In genomic region chr1:11056504-11056903, GRCh38 we compare ENCODE assay signal across 22 cellular contexts. TPM values are rescaled to one million over a fixed set of nuclear protein-coding genes. Genes with fewer than 3 reads are reported as not detected.
DNase-seq lines count a peak whose midpoint lies in the region; ATAC-seq and TF ChIP-seq lines count a peak whose summit lies in the region.
"Had no signal": no experiment of that assay in that cellular context is flagged by ENCODE, and none has a peak within 500 bp of the region (broad histone marks: within the 10 kb centered on the region; RNA-seq: fewer than 3 reads in every experiment).

No MANE protein-coding gene starts in this region.

- peaks cover 12% of the 10 kb centered on the region for H3K4me1 ChIP-seq in osteoblast (ENCODE audit: insufficient read depth, low read length)

- peaks cover 22% of the 10 kb centered on the region for H3K79me2 ChIP-seq in osteoblast (ENCODE audit: insufficient read depth, low read length)

- no peaks in the 10 kb centered on the region for H3K27me3 ChIP-seq in osteoblast (ENCODE audit: insufficient read depth, low read length)
- H3K27me3 ChIP-seq: BLaER1 had no signal

- H3K4me2 ChIP-seq in osteoblast (ENCODE audit: insufficient read depth, low read length): no peak overlapping the region
- H3K4me2 ChIP-seq: BLaER1 had no signal

- DNase-seq in activated T-cell treated with anti-CD3 and anti-CD28 coated beads, Interleukin-2, amount 50 U/mL, for 24 hours: no peak
- no peak for DNase-seq in activated T-cell treated with anti-CD3 and anti-CD28 coated beads, Interleukin-2, amount 50 U/mL, for 4 hours
- DNase-seq in iPS-NIHi7 (ENCODE audit: extremely low spot score) (peak; percentile 3), osteoblast (ENCODE audit: insufficient read length, low spot score, missing footprints) (peak; percentile 52), T-helper 17 cell (no peak), SHP77 treated with DMSO at 0.1 percent for 48 hours (lab: John Stamatoyannopoulos, UW) (no peak)
- DNase-seq: 8988T, DMS153, DMS79, GDM1, GOT3, H7, HFFc6 had no signal

- ATAC-seq in activated T-cell treated with anti-CD3 and anti-CD28 coated beads, Interleukin-2, amount 50 U/mL, for 4 hours: no peak
- no peak for ATAC-seq in T-helper 17 cell
- no peak for ATAC-seq in GM21786 (IDR thresholded peaks at IDR 0.05; ENCODE audit: unreplicated experiment)
- ATAC-seq: HCT116 had no signal

- no peaks in the 10 kb centered on the region for H3K9me3 ChIP-seq in osteoblast (ENCODE audit: low read depth, low read length)
- H3K9me3 ChIP-seq in T-helper 17 cell (ENCODE audit: control insufficient read depth, low read length, poor library complexity, severe bottlenecking): no peaks in the 10 kb centered on the region
- H3K9me3 ChIP-seq: BLaER1 had no signal

- no peak overlapping the region for H3K4me3 ChIP-seq in osteoblast (ENCODE audit: insufficient read depth, low read length)
- H3K4me3 ChIP-seq: BLaER1 had no signal

- H3K36me3 Mint-ChIP-seq in activated T-cell treated with anti-CD3 and anti-CD28 coated beads, Interleukin-2, amount 50 U/mL, for 24 hours (ENCODE audit: low read depth): peaks cover 73% of the 10 kb centered on the region
- H3K36me3 Mint-ChIP-seq in activated T-cell treated with anti-CD3 and anti-CD28 coated beads, Interleukin-2, amount 50 U/mL, for 4 hours (ENCODE audit: insufficient read depth): peaks cover 17% of the 10 kb centered on the region
- no peaks in the 10 kb centered on the region for H3K36me3 Mint-ChIP-seq in T-helper 17 cell (ENCODE audit: low read depth)

- no peaks in the 10 kb centered on the region for H3K27me3 Mint-ChIP-seq in activated T-cell treated with anti-CD3 and anti-CD28 coated beads, Interleukin-2, amount 50 U/mL, for 24 hours
- H3K27me3 Mint-ChIP-seq in activated T-cell treated with anti-CD3 and anti-CD28 coated beads, Interleukin-2, amount 50 U/mL, for 4 hours (ENCODE audit: low read depth): no peaks in the 10 kb centered on the region
- H3K27me3 Mint-ChIP-seq in T-helper 17 cell: no peaks in the 10 kb centered on the region
- H3K27me3 Mint-ChIP-seq: CD4-positive, alpha-beta memory T cell had no signal

- no peaks in the 10 kb centered on the region for H3K9me3 Mint-ChIP-seq in activated T-cell treated with anti-CD3 and anti-CD28 coated beads, Interleukin-2, amount 50 U/mL, for 24 hours
- no peaks in the 10 kb centered on the region for H3K9me3 Mint-ChIP-seq in activated T-cell treated with anti-CD3 and anti-CD28 coated beads, Interleukin-2, amount 50 U/mL, for 4 hours
- H3K9me3 Mint-ChIP-seq: CD4-positive, alpha-beta memory T cell; HFFc6 had no signal

- TF ChIP-seq CTCF in VCaP (conservative IDR thresholded peaks at IDR 0.05): no peak
- TF ChIP-seq CTCF in osteoblast (IDR thresholded peaks at IDR 0.05; ENCODE audit: extremely low read depth, low read depth, low read length): no peak

- peaks cover 27% of the 10 kb centered on the region for H3K36me3 ChIP-seq in osteoblast (ENCODE audit: insufficient read depth, low read length)

- H3K27ac ChIP-seq in VCaP (peak overlapping the region; percentile 11; the same call in 1 of the 2 replicates), osteoblast (ENCODE audit: low read depth, low read length) (no peak overlapping the region)
- H3K27ac ChIP-seq: BLaER1, HL-60 had no signal

- no peak overlapping the region for H2AFZ ChIP-seq in osteoblast (ENCODE audit: low read length)

- peak overlapping the region; percentile 57 for H3K27ac Mint-ChIP-seq in activated T-cell treated with anti-CD3 and anti-CD28 coated beads, Interleukin-2, amount 50 U/mL, for 24 hours
- H3K27ac Mint-ChIP-seq in T-helper 17 cell: no peak overlapping the region
- H3K27ac Mint-ChIP-seq: CD14-positive monocyte, HFFc6 had no signal

- H3K4me1 Mint-ChIP-seq in activated T-cell treated with anti-CD3 and anti-CD28 coated beads, Interleukin-2, amount 50 U/mL, for 24 hours (ENCODE audit: low read depth): peaks cover 42% of the 10 kb centered on the region
- H3K4me1 Mint-ChIP-seq in activated T-cell treated with anti-CD3 and anti-CD28 coated beads, Interleukin-2, amount 50 U/mL, for 4 hours (ENCODE audit: low read depth): peaks cover 20% of the 10 kb centered on the region
- peaks cover 24% of the 10 kb centered on the region for H3K4me1 Mint-ChIP-seq in T-helper 17 cell

- peaks cover 9% of the 10 kb centered on the region for H4K20me1 ChIP-seq in osteoblast (ENCODE audit: insufficient read depth, low read length)

- peak overlapping the region; percentile 18 for H3K4me3 Mint-ChIP-seq in activated T-cell treated with anti-CD3 and anti-CD28 coated beads, Interleukin-2, amount 50 U/mL, for 24 hours
- no peak overlapping the region for H3K4me3 Mint-ChIP-seq in activated T-cell treated with anti-CD3 and anti-CD28 coated beads, Interleukin-2, amount 50 U/mL, for 4 hours
- no peak overlapping the region for H3K4me3 Mint-ChIP-seq in T-helper 17 cell
- H3K4me3 Mint-ChIP-seq: CD14-positive monocyte, HFFc6 had no signal

RNA-seq across cellular contexts. Expression of gene SRM, which starts 3.3 kb away (rescaled TPM):
- 100 to 1,000 TPM; 622 to 706 (median 667) TPM for total RNA-seq in activated T-cell treated with anti-CD3 and anti-CD28 coated beads, Interleukin-2, amount 50 U/mL, for 4 hours
- total RNA-seq in osteoblast (21.0 and 24.2 TPM in 2 replicates), T-helper 17 cell (10 to 100 TPM; 37.5 to 39.5 TPM)

RNA-seq across cellular contexts. Expression of gene MASP2, which starts 9.5 kb away (rescaled TPM):
- 1 to 10 TPM in 1 of 3 donors, under 1 TPM in 2; 0.48 to 1.0 (median 0.50) TPM for total RNA-seq in activated T-cell treated with anti-CD3 and anti-CD28 coated beads, Interleukin-2, amount 50 U/mL, for 4 hours
- not detected in 2 replicates for total RNA-seq in osteoblast
- under 1 TPM; 0.18 to 0.30 TPM for total RNA-seq in T-helper 17 cell
- total RNA-seq: CD4-positive, alpha-beta memory T cell; Daoy; HT1080 had no signal

RNA-seq across cellular contexts. Expression of gene EXOSC10, which starts 43.2 kb away (rescaled TPM):
- total RNA-seq in activated T-cell treated with anti-CD3 and anti-CD28 coated beads, Interleukin-2, amount 50 U/mL, for 4 hours: 10 to 100 TPM; 82.8 to 86.6 (median 85.1) TPM
- 43.4 and 49.5 TPM in 2 replicates for total RNA-seq in osteoblast
- total RNA-seq in T-helper 17 cell: 10 to 100 TPM; 73.8 to 82.7 TPM

RNA-seq across cellular contexts. Expression of gene TARDBP, which starts 44.0 kb away (rescaled TPM):
- 100 to 1,000 TPM; 196 to 208 (median 201) TPM for total RNA-seq in activated T-cell treated with anti-CD3 and anti-CD28 coated beads, Interleukin-2, amount 50 U/mL, for 4 hours
- total RNA-seq in osteoblast: 70.4 and 71.7 TPM in 2 replicates
- total RNA-seq in T-helper 17 cell: 100 to 1,000 TPM; 121 to 135 TPM

Comparison
In these comparisons a context has a peak if more than half of its experiments do, and no peak if none do; other contexts are left out.
1. DNase-seq: peak in iPS-NIHi7 (single experiment) and osteoblast (single experiment); none in activated T-cell treated with anti-CD3 and anti-CD28 coated beads, Interleukin-2, amount 50 U/mL, for 24 hours (single experiment), activated T-cell treated with anti-CD3 and anti-CD28 coated beads, Interleukin-2, amount 50 U/mL, for 4 hours (single experiment), T-helper 17 cell (0 of 3) and SHP77 treated with DMSO at 0.1 percent for 48 hours (single experiment).
2. RNA of gene SRM, which starts 3.3 kb away (total RNA-seq): 622 to 706 TPM in activated T-cell treated with anti-CD3 and anti-CD28 coated beads, Interleukin-2, amount 50 U/mL, for 4 hours; 37.5 to 39.5 TPM in T-helper 17 cell and 21.0 to 24.2 TPM in osteoblast; every median in the first group is over 10 times any median in the second.